8 cellular contexts compared by ENCODE assay signal in genomic region chr12:56257071-56257470, GRCh38. TPM values are rescaled to one million over a fixed set of nuclear protein-coding genes. Genes with fewer than 3 reads are reported as not detected.
DNase-seq lines count a peak whose midpoint lies in the region; ATAC-seq and TF ChIP-seq lines count a peak whose summit lies in the region.

No MANE protein-coding gene starts in this region.

- peaks cover 7 to 28% (median 22%) of the 10 kb centered on the region in 9 donors for H3K4me1 ChIP-seq in heart right ventricle
- H3K4me1 ChIP-seq in mucosa of rectum (ENCODE audit: control insufficient read depth in 2 of 2, insufficient read depth in 2 of 2, low read length in 2 of 2) = peaks cover 19% of the 10 kb centered on the region in 2 donors
- peaks cover 25% of the 10 kb centered on the region for H3K4me1 ChIP-seq in vagina

- BruUV-seq in MCF 10A (replicated peaks; lab: Mats Ljungman, UMichigan) = no TSS peak

- intact Hi-C loops in heart right ventricle (cut with DNase I) (loop anchor here in 3 of 10 donors (5.0 kb wide), 2 partner anchors 35 to 50 kb away; partner anchors contain the start of genes NABP2 (in 2 of the 3) and RNF41 (in 2 of the 3)), left cardiac atrium (cut with DNase I) (no loop called here), MCF 10A (cut with micrococcal nuclease) (loop anchor here (2.0 kb wide), 1 partner anchor 66 kb away; no protein-coding TSS in a partner anchor), vagina (cut with DNase I) (no loop called here)

- H3K27me3 Mint-ChIP-seq in MCF 10A (ENCODE audit: insufficient read depth, unreplicated experiment) = no peaks in the 10 kb centered on the region

- DNase-seq in heart right ventricle (no peak), left cardiac atrium (no peak), MCF 10A (ENCODE audit: unreplicated experiment) (no peak), vagina (ENCODE audit: extremely low spot score in 2 of 2) (no peak), HPDE6-E6E7 (ENCODE audit: extremely low spot score) (no peak)

- peak overlapping the region; percentile 78 to 99 (median 98) for H3K4me3 ChIP-seq in heart right ventricle
- peak overlapping the region; percentile 77 to 85 for H3K4me3 ChIP-seq in mucosa of rectum (ENCODE audit: low read length in 2 of 2)
- H3K4me3 ChIP-seq in vagina = peak overlapping the region; percentile 93 to 99

- H3K27me3 ChIP-seq in heart right ventricle (no peaks in the 10 kb centered on the region), mucosa of rectum (ENCODE audit: control insufficient read depth in 2 of 2, insufficient read depth in 2 of 2, low read length in 2 of 2) (no peaks in the 10 kb centered on the region), vagina (no peaks in the 10 kb centered on the region)

- no peaks in the 10 kb centered on the region for H3K9me3 Mint-ChIP-seq in MCF 10A (ENCODE audit: unreplicated experiment)

- peaks cover 27% of the 10 kb centered on the region for H3K4me1 Mint-ChIP-seq in MCF 10A (ENCODE audit: insufficient read depth, unreplicated experiment)

- peak overlapping the region; percentile 84 for H3K4me3 Mint-ChIP-seq in MCF 10A (ENCODE audit: unreplicated experiment)

- POLR2A ChIA-PET in MCF 10A (lab: Yijun Ruan, JAX) = interaction anchor here (0.6 to 3.8 kb wide), 7 partner anchors 9 to 1264 kb away, joined by 3 to 28 read pairs (median 4); partner anchors contain the start of genes CNPY2, CS, NABP2 and RNF41

- no peak for TF ChIP-seq CTCF in heart right ventricle (IDR thresholded peaks at IDR 0.05)
- TF ChIP-seq CTCF in MCF 10A (IDR thresholded peaks at IDR 0.05; ENCODE audit: unreplicated experiment) = no peak
- no peak for TF ChIP-seq CTCF in vagina (IDR thresholded peaks at IDR 0.05)

- CTCF ChIA-PET in MCF 10A (lab: Yijun Ruan, JAX) = interaction anchor here (0.6 to 3.5 kb wide), 16 partner anchors 14 to 208 kb away, joined by 3 to 24 read pairs (median 4); partner anchors contain the start of genes RNF41, RPL41 and ZC3H10

- TF ChIP-seq POLR2A in vagina (IDR thresholded peaks at IDR 0.05) = no peak

- ATAC-seq in heart right ventricle = no peak
- ATAC-seq in left cardiac atrium = no peak
- no peak for ATAC-seq in GM19455 (IDR thresholded peaks at IDR 0.05; ENCODE audit: unreplicated experiment)
- ATAC-seq in HG03520 (IDR thresholded peaks at IDR 0.05; ENCODE audit: unreplicated experiment) = no peak

- H3K9me3 ChIP-seq in heart right ventricle (no peaks in the 10 kb centered on the region), mucosa of rectum (ENCODE audit: control insufficient read depth in 2 of 2, low read length in 2 of 2) (no peaks in the 10 kb centered on the region), vagina (no peaks in the 10 kb centered on the region)

- H3K36me3 ChIP-seq in heart right ventricle = peaks cover 2 to 50% (median 39%) of the 10 kb centered on the region in 9 donors
- peaks cover 37 to 40% of the 10 kb centered on the region in 2 donors for H3K36me3 ChIP-seq in mucosa of rectum (ENCODE audit: control insufficient read depth in 2 of 2, insufficient read depth in 2 of 2, low read length in 2 of 2)
- peaks cover 12 to 43% of the 10 kb centered on the region in 2 donors for H3K36me3 ChIP-seq in vagina

- H3K9ac ChIP-seq in mucosa of rectum (ENCODE audit: low read depth in 1 of 2, low read length in 2 of 2) = peak overlapping the region; percentile 76 to 86

- WGBS in heart right ventricle, 2 donors = 47 to 54% methylated on average over 8 of the region's 8 CpGs

- peaks cover 38% of the 10 kb centered on the region for H3K36me3 Mint-ChIP-seq in MCF 10A (ENCODE audit: insufficient read depth, unreplicated experiment)

- H3K27ac ChIP-seq in heart right ventricle = peak overlapping the region in 5 of 10 donors; percentile 86 to 96 (median 93)
- no peak overlapping the region for H3K27ac ChIP-seq in mucosa of rectum (ENCODE audit: low read depth in 2 of 2, low read length in 2 of 2)
- H3K27ac ChIP-seq in vagina = peak overlapping the region; percentile 84

- peak overlapping the region; percentile 70 for H3K27ac Mint-ChIP-seq in MCF 10A (ENCODE audit: low read depth, unreplicated experiment)

RNA-seq across cellular contexts. Expression of gene ANKRD52, which starts 1.1 kb away (rescaled TPM):
- total RNA-seq in heart right ventricle = 10 to 100 TPM; 22.2 to 30.9 (median 26.5) TPM
- 10 to 100 TPM; 10.2 to 10.8 TPM for polyA plus RNA-seq in heart right ventricle
- total RNA-seq in left cardiac atrium = 10 to 100 TPM; 20.3 to 24.1 TPM
- 46.3 and 73.8 TPM in 2 replicates for total RNA-seq in MCF 10A (2022)
- 22.6 TPM for total RNA-seq in vagina

RNA-seq across cellular contexts. Expression of gene COQ10A, which starts 9.7 kb away (rescaled TPM):
- total RNA-seq in heart right ventricle (100 to 1,000 TPM in 9 of 10 donors, 10 to 100 TPM in 1; 55.5 to 258 (median 147) TPM), left cardiac atrium (10 to 100 TPM; 76.2 to 98.3 TPM), MCF 10A (2022) (3.6 and 3.8 TPM in 2 replicates), vagina (10.1 TPM)
- polyA plus RNA-seq in heart right ventricle = 100 to 1,000 TPM; 101 to 245 TPM

RNA-seq across cellular contexts. Expression of gene SLC39A5, which starts 27.2 kb away (rescaled TPM):
- total RNA-seq in heart right ventricle (not detected), left cardiac atrium (not detected), MCF 10A (2022) (not detected in 2 replicates), vagina (not detected)
- under 1 TPM; 0.20 to 0.59 TPM for polyA plus RNA-seq in heart right ventricle

RNA-seq across cellular contexts. Expression of gene NABP2, which starts 32.9 kb away (rescaled TPM):
- total RNA-seq in heart right ventricle (10 to 100 TPM; 16.2 to 25.3 (median 20.4) TPM), left cardiac atrium (10 to 100 TPM; 19.4 to 21.7 TPM), MCF 10A (2022) (53.3 and 56.2 TPM in 2 replicates), vagina (20.4 TPM)
- polyA plus RNA-seq in heart right ventricle = 10 to 100 TPM; 13.5 to 27.7 TPM

RNA-seq across cellular contexts. Expression of gene RNF41, which starts 35.3 kb away (rescaled TPM):
- 10 to 100 TPM; 43.6 to 66.3 (median 47.0) TPM for total RNA-seq in heart right ventricle
- polyA plus RNA-seq in heart right ventricle = 10 to 100 TPM in 1 of 2 donors, 1 to 10 TPM in 1; 7.0 to 27.0 TPM
- 10 to 100 TPM; 42.8 to 49.4 TPM for total RNA-seq in left cardiac atrium
- total RNA-seq in MCF 10A (2022) = 92.1 and 108 TPM in 2 replicates
- 79.6 TPM for total RNA-seq in vagina
